ENCODE assay signal across 19 cellular contexts in genomic region chrX:114363346-114363745, GRCh38.
A peak's percentile ranks its signal among the peaks of the same experiment; 100 is the strongest.
DNase-seq lines count a peak whose midpoint lies in the region; FAIRE-seq and TF ChIP-seq lines count a peak whose summit lies in the region.
"Had no signal": no experiment of that assay in that cellular context is flagged by ENCODE, and none has a peak within 500 bp of the region (broad histone marks: within the 10 kb centered on the region; RNA-seq: fewer than 3 reads in every experiment).

No MANE protein-coding gene starts in this region.

- H3K4me2 ChIP-seq in PC-9 (no peak overlapping the region), H1 (ENCODE audit: insufficient read depth in 1 of 2, low read depth in 2 of 2, low read length in 2 of 2) (peak overlapping the region; percentile 28; a peak in 2 of 4 replicates)
- H3K4me2 ChIP-seq: BLaER1 had no signal

- no peak overlapping the region for H2BK5ac ChIP-seq in H1 (ENCODE audit: low read depth, low read length)

- H4K8ac ChIP-seq in H1 (ENCODE audit: extremely low read depth, insufficient read depth, low read length), result no peak overlapping the region

- DNase-seq in GM12891 (ENCODE audit: insufficient read length, low spot score) (no peak), PC-9 (no peak), H1 (ENCODE audit: low read depth in 1 of 2, low spot score in 2 of 2) (no peak), kidney tubule cell (ENCODE audit: low spot score) (no peak), GM20000 (ENCODE audit: low spot score) (no peak), COLO829 (ENCODE audit: low spot score) (no peak)
- DNase-seq: CD4-positive, CD25-positive, alpha-beta regulatory T cell; CD8-positive, alpha-beta T cell; DMS 273 treated with DMSO at 0.1 percent for 48 hours; DMS79; GF-D8; GOT3; H7 had no signal

- H2AFZ ChIP-seq in PC-9 (0 out of 2 replicates have a peak overlapping the region, but pooled peaks have one; percentile 16), H1 (ENCODE audit: low read length) (no peak overlapping the region)

- H3K27me3 ChIP-seq in PC-9 (ENCODE audit: insufficient read depth, low read depth) (no peaks in the 10 kb centered on the region), H1 (replicated peaks in 1 of 4; ENCODE audit: control insufficient read depth in 3 of 4, extremely low read depth in 1 of 4, insufficient read depth in 3 of 4, low read length in 3 of 4) (no peaks in the 10 kb centered on the region)

- H3K9ac ChIP-seq in H1 (replicated peaks in 1 of 4; ENCODE audit: extremely low read depth in 1 of 4, low read depth in 3 of 4, low read length in 3 of 4), result no peak overlapping the region
- H3K9ac ChIP-seq: BLaER1 had no signal

- no peaks in the 10 kb centered on the region for H3K9me2 ChIP-seq in PC-9 (ENCODE audit: insufficient read depth)

- no peak overlapping the region for H3K4me3 ChIP-seq in PC-9
- no peak overlapping the region for H3K4me3 ChIP-seq in H1 (ENCODE audit: extremely low read depth in 1 of 4, insufficient read depth in 2 of 4, low read depth in 3 of 4, low read length in 4 of 4)
- H3K4me3 ChIP-seq: BLaER1 had no signal

- no peak overlapping the region for H2BK12ac ChIP-seq in H1 (ENCODE audit: low read depth, low read length)

- no peak overlapping the region for H3K4ac ChIP-seq in H1 (replicated peaks; ENCODE audit: insufficient read length, low read depth, low read length)

- no peak for TF ChIP-seq POLR2A in GM12891 (IDR thresholded peaks at IDR 0.05; ENCODE audit: low read depth, low read length)
- TF ChIP-seq POLR2A in H1 (IDR thresholded peaks at IDR 0.05; ENCODE audit: control extremely low read depth in 1 of 2, low read depth in 2 of 2, low read length in 2 of 2), result no peak

- TF ChIP-seq CTCF in PC-9 (conservative IDR thresholded peaks at IDR 0.05) (no peak), H1 (IDR thresholded peaks at IDR 0.05; ENCODE audit: control extremely low read depth in 1 of 3, insufficient read depth in 1 of 3, low read depth in 1 of 3, low read length in 3 of 3) (no peak), GM20000 (IDR thresholded peaks at IDR 0.05; ENCODE audit: extremely low read depth, missing control alignments) (no peak)

- H2BK120ac ChIP-seq in H1 (replicated peaks; ENCODE audit: low read depth, low read length), result no peak overlapping the region

- H4K91ac ChIP-seq in H1 (replicated peaks; ENCODE audit: insufficient read length, low read length), result no peak overlapping the region

- H2AK5ac ChIP-seq in H1 (ENCODE audit: low read depth, low read length), result no peak overlapping the region

- no peak overlapping the region for H4K5ac ChIP-seq in H1 (ENCODE audit: insufficient read length, low read depth, low read length)

- H3K36me3 ChIP-seq in PC-9 (ENCODE audit: low read depth) (no peaks in the 10 kb centered on the region), H1 (ENCODE audit: control insufficient read depth in 2 of 4, insufficient read depth in 4 of 4, low read length in 3 of 4) (no peaks in the 10 kb centered on the region)
- H3K36me3 ChIP-seq: BLaER1 had no signal

- H3K18ac ChIP-seq in H1 (ENCODE audit: extremely low read depth, low read length), result no peak overlapping the region

- no TSS peak for BruUV-seq in PC-9 (replicated peaks; lab: Mats Ljungman, UMichigan)

- FAIRE-seq in GM12891 (lab: Jason Lieb, UNC) (peak; percentile 54), H1 (lab: Jason Lieb, UNC) (no peak)
- FAIRE-seq: A204.1, D721Med, GM12892 had no signal

- no peaks in the 10 kb centered on the region for H3K9me3 ChIP-seq in PC-9 (ENCODE audit: insufficient read depth, low read depth)
- no peaks in the 10 kb centered on the region for H3K9me3 ChIP-seq in H1 (ENCODE audit: insufficient read depth in 2 of 2, low read depth in 1 of 2, low read length in 1 of 2)
- H3K9me3 ChIP-seq: BLaER1 had no signal

- H3K4me1 ChIP-seq in PC-9 (replicated peaks; ENCODE audit: insufficient read depth), result no peaks in the 10 kb centered on the region
- H3K4me1 ChIP-seq in H1 (replicated peaks in 1 of 4; ENCODE audit: control insufficient read depth in 3 of 4, insufficient read depth in 4 of 4, low read length in 3 of 4), result peaks cover 0 to 2% (median 0%) of the 10 kb centered on the region in 4 experiments; a peak in 2 of 7 replicates
- H3K4me1 ChIP-seq: BLaER1 had no signal

- no peaks in the 10 kb centered on the region; the same call in 1 of the 2 replicates for H3F3A ChIP-seq in PC-9 (ENCODE audit: insufficient read depth, low read depth)

- H4K20me1 ChIP-seq in PC-9 (ENCODE audit: insufficient read depth) (no peaks in the 10 kb centered on the region), H1 (replicated peaks in 1 of 2; ENCODE audit: control insufficient read depth in 1 of 2, insufficient read depth in 2 of 2, low read length in 2 of 2) (no peaks in the 10 kb centered on the region)
- H4K20me1 ChIP-seq: BLaER1 had no signal

- H3K14ac ChIP-seq in H1 (ENCODE audit: insufficient read length), result no peak overlapping the region

- no peak overlapping the region for H3K23ac ChIP-seq in H1 (ENCODE audit: insufficient read length)

- peaks cover 2% of the 10 kb centered on the region; the same call in 1 of the 2 replicates for H3K23me2 ChIP-seq in H1 (ENCODE audit: low read depth, low read length)

- no peaks in the 10 kb centered on the region for H3K79me1 ChIP-seq in H1 (ENCODE audit: low read depth, low read length)

- TF ChIP-seq EP300 in H1 (IDR thresholded peaks at IDR 0.05; ENCODE audit: borderline replicate concordance in 1 of 2, low read depth in 2 of 2, low read length in 2 of 2), result no peak

- CTCF ChIA-PET in PC-9 (lab: Charles Lee) (no interaction called here), H1 (lab: Charles Lee; ENCODE audit: partially characterized antibody) (no interaction called here)

- WGBS in H1 (ENCODE audit: extremely low coverage in 1 of 2, insufficient coverage in 1 of 2, insufficient read length in 1 of 2, insufficient replicate concordance in 2 of 2, low coverage in 1 of 2, low lambda C conversion rate in 2 of 2, missing lambda C conversion rate in 1 of 2), 2 experiments, result 75% methylated on average over 1 of the region's 1 CpG; no CpG with 5 or more reads in 1 of the 2 experiments

- POLR2A ChIA-PET in PC-9 (lab: Charles Lee; ENCODE audit: unreplicated experiment) (no interaction called here), H1 (lab: Charles Lee; ENCODE audit: partially characterized antibody) (interaction anchor here (1.1 kb wide), 1 partner anchor 12 kb away, joined by 3 read pairs; no protein-coding TSS in a partner anchor)

- H2BK20ac ChIP-seq in H1 (ENCODE audit: low read length), result no peak overlapping the region

- H3K79me2 ChIP-seq in PC-9 (ENCODE audit: low read depth) (no peaks in the 10 kb centered on the region), H1 (ENCODE audit: control insufficient read depth in 1 of 2, insufficient read depth in 2 of 2, low read length in 2 of 2) (no peaks in the 10 kb centered on the region)

- no peak for TF ChIP-seq RAD21 in H1 (IDR thresholded peaks at IDR 0.05 in 1 of 2, conservative IDR thresholded peaks at IDR 0.05 in 1 of 2; ENCODE audit: low read depth in 2 of 2, low read length in 2 of 2)

- H2BK15ac ChIP-seq in H1 (ENCODE audit: low read length), result no peak overlapping the region

- H3K27ac ChIP-seq in PC-9, result no peak overlapping the region
- no peak overlapping the region for H3K27ac ChIP-seq in H1 (ENCODE audit: low read depth, low read length)
- H3K27ac ChIP-seq: 22Rv1, BLaER1, C4-2B had no signal

- intact Hi-C loops in PC-9 (cut with micrococcal nuclease; ENCODE audit: unreplicated experiment), result no loop called here

- H3K56ac ChIP-seq in H1 (replicated peaks; ENCODE audit: insufficient read length, low read depth, low read length), result no peak overlapping the region

TF ChIP-seq in GM12891, 5 proteins besides CTCF, POLR2A, EP300 and RAD21:
- TF ChIP-seq POLR2AphosphoS5 (IDR thresholded peaks at IDR 0.05; ENCODE audit: low read depth, low read length) (no peak), SPI1 (IDR thresholded peaks at IDR 0.05; ENCODE audit: low read depth, low read length) (no peak), TAF1 (IDR thresholded peaks at IDR 0.05; ENCODE audit: low read depth, low read length) (no peak), PAX5 (IDR thresholded peaks at IDR 0.05; ENCODE audit: insufficient read depth, low read length, severe bottlenecking) (no peak), POU2F2 (IDR thresholded peaks at IDR 0.05; ENCODE audit: low read depth, low read length) (no peak)

TF ChIP-seq in H1, 55 proteins besides CTCF, POLR2A, EP300 and RAD21:
- no peak for TF ChIP-seq CTBP2 (IDR thresholded peaks at IDR 0.05; ENCODE audit: borderline replicate concordance, insufficient read depth, insufficient read length, low read length)
- TF ChIP-seq TCF12 (IDR thresholded peaks at IDR 0.05; ENCODE audit: low read depth, low read length), result no peak
- no peak for TF ChIP-seq NRF1 (IDR thresholded peaks at IDR 0.05; ENCODE audit: low read depth, low read length)
- TF ChIP-seq CHD2 (IDR thresholded peaks at IDR 0.05; ENCODE audit: low read length), result no peak
- TF ChIP-seq SP1 (IDR thresholded peaks at IDR 0.05; ENCODE audit: low read depth, low read length), result no peak
- TF ChIP-seq RBBP5 (IDR thresholded peaks at IDR 0.05; ENCODE audit: borderline replicate concordance, low read depth, low read length), result no peak
- no peak for TF ChIP-seq SIRT6 (IDR thresholded peaks at IDR 0.05; ENCODE audit: low read length)
- TF ChIP-seq RXRA (IDR thresholded peaks at IDR 0.05; ENCODE audit: insufficient read depth, low read depth, low read length), result no peak
- TF ChIP-seq HDAC6 (IDR thresholded peaks at IDR 0.05; ENCODE audit: low read depth, low read length), result no peak
- no peak for TF ChIP-seq CBX8 (IDR thresholded peaks at IDR 0.05; ENCODE audit: borderline replicate concordance, low read depth, low read length)
- TF ChIP-seq USF2 (IDR thresholded peaks at IDR 0.05; ENCODE audit: low read length), result no peak
- TF ChIP-seq RNF2 (IDR thresholded peaks at IDR 0.05; ENCODE audit: borderline replicate concordance, low read depth, low read length, missing control alignments, poor library complexity, severe bottlenecking), result no peak
- TF ChIP-seq POLR2AphosphoS5 (IDR thresholded peaks at IDR 0.05; ENCODE audit: low read depth, low read length), result no peak
